In the genomic region with DNA sequence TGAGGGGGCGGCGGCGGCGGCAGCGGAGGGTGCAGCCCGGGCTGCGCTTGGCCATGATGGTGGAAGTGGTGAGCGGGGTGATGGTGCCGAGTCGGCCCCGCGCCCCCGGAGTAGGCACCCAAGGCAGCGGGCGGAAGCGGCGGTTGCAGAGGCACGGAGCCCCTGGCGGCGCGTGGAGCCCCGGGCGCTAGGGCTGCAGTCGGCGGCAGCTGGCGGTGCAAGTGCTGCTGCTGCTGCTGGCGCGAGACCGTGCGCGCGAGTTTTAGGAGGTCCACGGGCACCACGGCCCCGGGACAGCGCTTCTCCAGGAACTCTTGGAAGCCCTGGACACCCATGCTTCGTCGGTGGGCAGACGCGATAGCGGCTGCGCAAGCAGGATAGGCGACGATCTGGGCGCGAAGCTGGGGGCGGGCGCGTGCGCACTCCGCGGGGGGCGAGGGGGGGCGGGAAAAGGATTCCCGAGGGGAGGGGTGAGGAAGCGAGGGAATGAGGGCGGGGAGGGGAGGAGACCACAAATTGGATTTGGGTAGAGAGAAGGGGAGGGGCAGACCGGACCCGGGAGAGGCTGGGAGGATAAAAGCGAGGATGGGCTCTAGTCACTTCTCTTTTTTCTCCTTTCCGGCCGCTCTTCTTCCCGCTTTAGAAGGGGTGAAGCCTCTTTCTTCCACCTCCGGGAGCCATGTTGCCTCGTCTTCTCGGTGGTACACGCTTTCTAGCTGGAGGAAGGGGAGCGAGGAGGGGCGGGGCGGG, we compare ENCODE assay signal across 8 cellular contexts. TPM values are rescaled to one million over a fixed set of nuclear protein-coding genes. Genes with fewer than 3 reads are reported as not detected.
A peak's percentile ranks its signal among the peaks of the same experiment; 100 is the strongest.
DNase-seq lines count a peak whose midpoint lies in the region; ATAC-seq and TF ChIP-seq lines count a peak whose summit lies in the region.

Gene FAM120C, minus strand, starts transcription at position 391 of the 750 bp plus-strand sequence. Its CDS starts 56 bp downstream, at position 335.

- DNase-seq in DMS153 (lab: John Stamatoyannopoulos, UW), result peak; percentile 60
- DNase-seq in Kasumi-1 (lab: John Stamatoyannopoulos, UW), result peak; percentile 64 to 77
- peak; percentile 48 for DNase-seq in activated effector memory CD4-positive, alpha-beta T cell treated with Interleukin-2 at 50 U/mL for 16 hours
- DNase-seq in fibroblast of the aortic adventitia (ENCODE audit: low read depth), result peak; percentile 70
- DNase-seq in nephron progenitor cell, result peak; percentile 65
- peak; percentile 72 for DNase-seq in stimulated activated naive CD8-positive, alpha-beta T cell treated with anti-CD3 and anti-CD28 coated beads, Interleukin-15, Interleukin-2, amounts not matched to agents 100 U/mL and 50 U/mL, for 24 hours

- H3K27ac Mint-ChIP-seq in nephron progenitor cell, result no peak within 1 kb of the TSS

- H3K4me3 ChIP-seq in fibroblast of the aortic adventitia (ENCODE audit: low read depth, low read length), result peak within 1 kb of the TSS; percentile 71

- no peak for TF ChIP-seq CTCF in fibroblast of the aortic adventitia (IDR thresholded peaks at IDR 0.05; ENCODE audit: insufficient read depth, low read length)
- TF ChIP-seq CTCF in nephron progenitor cell (IDR thresholded peaks at IDR 0.05), result no peak

- peak; percentile 15; the same call in 1 of the 2 replicates for TF ChIP-seq POLR2A in Raji (IDR thresholded peaks at IDR 0.05; ENCODE audit: insufficient read depth, low read depth, low read length)

- H3K4me1 Mint-ChIP-seq in nephron progenitor cell, result peaks cover 37% of the 10 kb centered on the region

- peak within 1 kb of the TSS; percentile 83 for H3K4me3 Mint-ChIP-seq in nephron progenitor cell

- H3K9me3 Mint-ChIP-seq in nephron progenitor cell, result peaks cover 31% of the 10 kb centered on the region

- H3K36me3 Mint-ChIP-seq in nephron progenitor cell (ENCODE audit: low read depth), result peaks cover under 1% of the 10 kb centered on the region

- ATAC-seq in GM21723 (IDR thresholded peaks at IDR 0.05; ENCODE audit: unreplicated experiment), result peak; percentile 65
- ATAC-seq in stimulated activated naive CD8-positive, alpha-beta T cell treated with anti-CD3 and anti-CD28 coated beads, Interleukin-15, Interleukin-2, amounts not matched to agents 100 U/mL and 50 U/mL, for 24 hours, result peak; percentile 65

- H3K27me3 Mint-ChIP-seq in nephron progenitor cell (ENCODE audit: low read depth, poor library complexity), result no peaks in the 10 kb centered on the region

RNA-seq across cellular contexts. Expression of gene FAM120C, which starts in this region (rescaled TPM):
- total RNA-seq in fibroblast of the aortic adventitia (ENCODE audit: low replicate concordance), result 4.2 and 10.5 TPM in 2 replicates

Comparison
In these comparisons a context has a peak if more than half of its experiments do, and no peak if none do; other contexts are left out.
1. Peak in every context shown above with its lines: DNase-seq, ATAC-seq and H3K4me3 ChIP-seq.